ENCODE assay signal across 9 cellular contexts in genomic region chr1:246647113-246647512, GRCh38.
A peak's percentile ranks its signal among the peaks of the same experiment; 100 is the strongest.
DNase-seq lines count a peak whose midpoint lies in the region; ATAC-seq and TF ChIP-seq lines count a peak whose summit lies in the region.
"Had no signal": no experiment of that assay in that cellular context is flagged by ENCODE, and none has a peak within 500 bp of the region (broad histone marks: within the 10 kb centered on the region; RNA-seq: fewer than 3 reads in every experiment).

No MANE protein-coding gene starts in this region.

- DNase-seq in Peyer's patch (peak in 2 of 3 donors; percentile 54 to 61), foreskin keratinocyte (no peak), osteocyte (ENCODE audit: extremely low spot score, unreplicated experiment) (no peak), SHP77 treated with DMSO at 0.1 percent for 48 hours (lab: John Stamatoyannopoulos, UW) (no peak), T-cell (no peak)
- DNase-seq: NCI-H187 had no signal

- H3K4me3 ChIP-seq in DOHH2 (ENCODE audit: low read length): peak overlapping the region; percentile 72
- no peak overlapping the region for H3K4me3 ChIP-seq in Peyer's patch

- H3K4me1 ChIP-seq in DOHH2 (ENCODE audit: control insufficient read depth, low read length): peaks cover 59% of the 10 kb centered on the region
- no peaks in the 10 kb centered on the region for H3K4me1 ChIP-seq in Peyer's patch
- no peaks in the 10 kb centered on the region for H3K4me1 ChIP-seq in foreskin keratinocyte

- H3K9me3 Mint-ChIP-seq in osteocyte (ENCODE audit: unreplicated experiment): no peaks in the 10 kb centered on the region
- no peaks in the 10 kb centered on the region for H3K9me3 Mint-ChIP-seq in T-cell

- ATAC-seq in foreskin keratinocyte: peak; percentile 54
- ATAC-seq in T-cell (replicated peaks in 1 of 4): no peak
- ATAC-seq in GM18868 (IDR thresholded peaks at IDR 0.05; ENCODE audit: unreplicated experiment): no peak
- ATAC-seq in GM18519 (IDR thresholded peaks at IDR 0.05; ENCODE audit: low FRiP score, unreplicated experiment): no peak

- H3K4me1 Mint-ChIP-seq in osteocyte (ENCODE audit: unreplicated experiment) (peaks cover 15% of the 10 kb centered on the region), T-cell (peaks cover 19 to 28% (median 21%) of the 10 kb centered on the region in 3 donors)

- H3K27me3 ChIP-seq in DOHH2 (ENCODE audit: control insufficient read depth, low read length): no peaks in the 10 kb centered on the region
- H3K27me3 ChIP-seq in Peyer's patch: no peaks in the 10 kb centered on the region
- no peaks in the 10 kb centered on the region for H3K27me3 ChIP-seq in foreskin keratinocyte

- no peaks in the 10 kb centered on the region for H3K27me3 Mint-ChIP-seq in osteocyte (ENCODE audit: unreplicated experiment)
- H3K27me3 Mint-ChIP-seq in T-cell: no peaks in the 10 kb centered on the region

- peaks cover 33% of the 10 kb centered on the region for H3F3A ChIP-seq in DOHH2 (ENCODE audit: control insufficient read depth, insufficient read depth)

- TF ChIP-seq CTCF in DOHH2 (IDR thresholded peaks at IDR 0.05; ENCODE audit: low read depth, low read length, poor library complexity, severe bottlenecking) (peak; percentile 74), Peyer's patch (IDR thresholded peaks at IDR 0.05) (peak in 3 of 6 experiments; percentile 55 to 56 (median 55)), foreskin keratinocyte (conservative IDR thresholded peaks at IDR 0.05) (peak; percentile 36), osteocyte (IDR thresholded peaks at IDR 0.05) (peak; percentile 75)

- TF ChIP-seq POLR2A in Peyer's patch (IDR thresholded peaks at IDR 0.05): no peak

- H4K20me1 ChIP-seq in DOHH2 (ENCODE audit: control insufficient read depth, insufficient read depth, low read depth, low read length): no peaks in the 10 kb centered on the region

- no peak overlapping the region for H3K4me3 Mint-ChIP-seq in osteocyte (ENCODE audit: unreplicated experiment)
- no peak overlapping the region for H3K4me3 Mint-ChIP-seq in T-cell

- no peaks in the 10 kb centered on the region for H3K9me3 ChIP-seq in DOHH2 (ENCODE audit: control insufficient read depth, insufficient read depth, low read length)
- H3K9me3 ChIP-seq in Peyer's patch: no peaks in the 10 kb centered on the region

- CTCF ChIA-PET in T-cell (lab: Charles Lee): no interaction called here

- peak overlapping the region; percentile 99 for H3K4me2 ChIP-seq in DOHH2 (ENCODE audit: low read length)

- peak overlapping the region; percentile 99 for H3K27ac ChIP-seq in DOHH2 (ENCODE audit: low read depth, low read length)
- H3K27ac ChIP-seq in Peyer's patch: no peak overlapping the region
- no peak overlapping the region for H3K27ac ChIP-seq in foreskin keratinocyte

- H3K36me3 ChIP-seq in DOHH2 (ENCODE audit: control insufficient read depth, low read length) (peaks cover 60% of the 10 kb centered on the region), Peyer's patch (peaks cover 0 to 64% (median 0%) of the 10 kb centered on the region in 3 donors)

- H3K9me2 ChIP-seq in DOHH2 (replicated peaks; ENCODE audit: control insufficient read depth, low read length): no peaks in the 10 kb centered on the region

- peaks cover 46% of the 10 kb centered on the region for H3K79me2 ChIP-seq in DOHH2 (ENCODE audit: control insufficient read depth, low read length)

- H3K27ac Mint-ChIP-seq in osteocyte (ENCODE audit: unreplicated experiment) (peak overlapping the region; percentile 71), T-cell (no peak overlapping the region)

- peaks cover 34% of the 10 kb centered on the region for H3K36me3 Mint-ChIP-seq in osteocyte (ENCODE audit: unreplicated experiment)
- H3K36me3 Mint-ChIP-seq in T-cell: peaks cover 47% of the 10 kb centered on the region

- POLR2A ChIA-PET in T-cell (lab: Charles Lee): no interaction called here

Comparison
In these comparisons a context has a peak if more than half of its experiments do, and no peak if none do; other contexts are left out.
1. DNase-seq: peak in Peyer's patch (2 of 3); none in foreskin keratinocyte (0 of 2), osteocyte (single experiment), SHP77 treated with DMSO at 0.1 percent for 48 hours (single experiment) and T-cell (0 of 34).